ENCODE assay signal across 2 cellular contexts in the genomic region with DNA sequence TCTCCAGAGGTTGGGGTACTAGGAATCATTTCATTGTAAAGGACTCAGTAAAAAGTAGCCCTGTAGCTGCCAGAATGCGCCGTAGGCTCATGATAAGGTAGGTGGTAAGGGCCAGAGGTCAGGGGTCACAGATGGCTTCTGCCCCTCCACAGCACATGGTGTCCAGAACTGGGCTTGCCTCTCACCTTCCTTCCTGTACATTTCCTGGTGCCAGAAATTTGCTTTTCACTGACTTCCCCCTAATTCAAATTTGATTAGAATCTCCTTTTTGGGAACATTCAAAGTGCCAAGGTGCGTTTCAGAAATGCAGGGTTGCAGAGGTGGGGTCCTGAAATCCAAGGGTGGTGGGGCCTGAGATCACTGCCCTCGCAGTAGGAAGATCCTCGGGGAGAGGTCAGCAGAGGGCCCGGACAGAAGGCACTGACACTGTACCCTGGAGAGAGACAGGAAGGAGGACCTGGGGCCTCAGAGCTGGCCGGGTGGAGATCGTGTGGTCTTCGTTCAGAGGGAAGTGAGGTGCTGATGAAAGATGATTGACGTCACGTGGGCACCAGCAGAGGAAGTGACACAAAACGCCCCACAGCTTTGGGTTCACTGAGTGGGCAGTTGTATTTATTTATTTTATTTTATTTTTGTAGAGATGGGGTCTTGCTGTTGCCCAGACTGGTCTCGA.
TF ChIP-seq lines count a peak whose summit lies in the region.

No MANE protein-coding gene starts in this region.

TF ChIP-seq in endothelial cell of umbilical vein, 7 proteins besides CTCF, POLR2A, EP300 and RAD21:
- TF ChIP-seq EZH2 (IDR thresholded peaks at IDR 0.05; ENCODE audit: borderline replicate concordance, low read depth, low read length, severe bottlenecking) (no peak), POLR2AphosphoS5 (IDR thresholded peaks at IDR 0.05; ENCODE audit: insufficient read depth, low read depth, low read length) (no peak), GATA2 (IDR thresholded peaks at IDR 0.05; ENCODE audit: insufficient read depth, insufficient read length, low read depth, low read length) (no peak), JUN (IDR thresholded peaks at IDR 0.05; ENCODE audit: borderline replicate concordance, insufficient read depth, insufficient read length, low read depth) (no peak), FOS (IDR thresholded peaks at IDR 0.05; ENCODE audit: borderline replicate concordance, insufficient read depth, low read length) (no peak), MYC (IDR thresholded peaks at IDR 0.05; ENCODE audit: low read depth, low read length) (no peak)
- TF ChIP-seq, protein P1, sequence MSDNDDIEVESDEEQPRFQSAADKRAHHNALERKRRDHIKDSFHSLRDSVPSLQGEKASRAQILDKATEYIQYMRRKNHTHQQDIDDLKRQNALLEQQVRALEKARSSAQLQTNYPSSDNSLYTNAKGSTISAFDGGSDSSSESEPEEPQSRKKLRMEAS (IDR thresholded peaks at IDR 0.05; ENCODE audit: insufficient read depth, insufficient read length): no peak

TF ChIP-seq in SK-N-SH, 30 proteins besides CTCF, POLR2A, EP300 and RAD21:
- TF ChIP-seq JUND (IDR thresholded peaks at IDR 0.05) (no peak), EZH2phosphoT487 (IDR thresholded peaks at IDR 0.05; ENCODE audit: borderline replicate concordance, low read depth) (no peak), FOXM1 (IDR thresholded peaks at IDR 0.05; ENCODE audit: low read depth) (no peak), TEAD4 (IDR thresholded peaks at IDR 0.05; ENCODE audit: borderline replicate concordance, insufficient read depth) (no peak), TCF12 (IDR thresholded peaks at IDR 0.05) (no peak)
- TF ChIP-seq, protein P2, sequence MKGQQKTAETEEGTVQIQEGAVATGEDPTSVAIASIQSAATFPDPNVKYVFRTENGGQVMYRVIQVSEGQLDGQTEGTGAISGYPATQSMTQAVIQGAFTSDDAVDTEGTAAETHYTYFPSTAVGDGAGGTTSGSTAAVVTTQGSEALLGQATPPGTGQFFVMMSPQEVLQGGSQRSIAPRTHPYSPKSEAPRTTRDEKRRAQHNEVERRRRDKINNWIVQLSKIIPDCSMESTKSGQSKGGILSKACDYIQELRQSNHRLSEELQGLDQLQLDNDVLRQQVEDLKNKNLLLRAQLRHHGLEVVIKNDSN (IDR thresholded peaks at IDR 0.05; ENCODE audit: borderline replicate concordance, low read depth): no peak
- TF ChIP-seq, protein P3, sequence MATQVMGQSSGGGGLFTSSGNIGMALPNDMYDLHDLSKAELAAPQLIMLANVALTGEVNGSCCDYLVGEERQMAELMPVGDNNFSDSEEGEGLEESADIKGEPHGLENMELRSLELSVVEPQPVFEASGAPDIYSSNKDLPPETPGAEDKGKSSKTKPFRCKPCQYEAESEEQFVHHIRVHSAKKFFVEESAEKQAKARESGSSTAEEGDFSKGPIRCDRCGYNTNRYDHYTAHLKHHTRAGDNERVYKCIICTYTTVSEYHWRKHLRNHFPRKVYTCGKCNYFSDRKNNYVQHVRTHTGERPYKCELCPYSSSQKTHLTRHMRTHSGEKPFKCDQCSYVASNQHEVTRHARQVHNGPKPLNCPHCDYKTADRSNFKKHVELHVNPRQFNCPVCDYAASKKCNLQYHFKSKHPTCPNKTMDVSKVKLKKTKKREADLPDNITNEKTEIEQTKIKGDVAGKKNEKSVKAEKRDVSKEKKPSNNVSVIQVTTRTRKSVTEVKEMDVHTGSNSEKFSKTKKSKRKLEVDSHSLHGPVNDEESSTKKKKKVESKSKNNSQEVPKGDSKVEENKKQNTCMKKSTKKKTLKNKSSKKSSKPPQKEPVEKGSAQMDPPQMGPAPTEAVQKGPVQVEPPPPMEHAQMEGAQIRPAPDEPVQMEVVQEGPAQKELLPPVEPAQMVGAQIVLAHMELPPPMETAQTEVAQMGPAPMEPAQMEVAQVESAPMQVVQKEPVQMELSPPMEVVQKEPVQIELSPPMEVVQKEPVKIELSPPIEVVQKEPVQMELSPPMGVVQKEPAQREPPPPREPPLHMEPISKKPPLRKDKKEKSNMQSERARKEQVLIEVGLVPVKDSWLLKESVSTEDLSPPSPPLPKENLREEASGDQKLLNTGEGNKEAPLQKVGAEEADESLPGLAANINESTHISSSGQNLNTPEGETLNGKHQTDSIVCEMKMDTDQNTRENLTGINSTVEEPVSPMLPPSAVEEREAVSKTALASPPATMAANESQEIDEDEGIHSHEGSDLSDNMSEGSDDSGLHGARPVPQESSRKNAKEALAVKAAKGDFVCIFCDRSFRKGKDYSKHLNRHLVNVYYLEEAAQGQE (IDR thresholded peaks at IDR 0.05; ENCODE audit: low read depth, low read length): no peak
